Comparison of ENCODE assay signal across 1 cellular context in genomic region chr19:44682807-44683206, GRCh38.
TF ChIP-seq lines count a peak whose summit lies in the region.

No MANE protein-coding gene starts in this region.

TF ChIP-seq in IMR-90, 13 proteins besides CTCF, POLR2A, EP300 and RAD21:
- no peak for TF ChIP-seq NFE2L2 (IDR thresholded peaks at IDR 0.05; ENCODE audit: low read depth, low read length)
- TF ChIP-seq USF2 (IDR thresholded peaks at IDR 0.05; ENCODE audit: low read depth, low read length): no peak
- TF ChIP-seq SMC3 (IDR thresholded peaks at IDR 0.05; ENCODE audit: low read depth, low read length): no peak
